In the genomic region with DNA sequence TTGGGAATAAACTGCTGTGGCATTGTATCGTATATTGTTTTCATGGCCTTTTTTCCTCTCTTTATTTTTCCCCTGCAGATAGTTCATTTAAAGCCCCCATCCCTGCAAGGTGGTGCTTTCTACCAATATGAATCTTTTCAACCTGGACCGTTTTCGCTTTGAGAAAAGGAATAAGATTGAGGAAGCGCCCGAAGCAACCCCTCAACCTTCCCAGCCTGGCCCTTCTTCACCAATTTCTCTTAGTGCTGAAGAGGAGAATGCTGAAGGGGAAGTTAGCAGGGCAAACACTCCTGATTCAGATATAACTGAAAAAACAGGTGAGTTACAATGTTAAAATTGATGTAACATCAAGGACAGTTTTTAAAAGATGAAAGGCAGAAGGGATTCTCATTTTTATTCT, we compare ENCODE assay signal across 8 cellular contexts. TPM values are rescaled to one million over a fixed set of nuclear protein-coding genes. Genes with fewer than 3 reads are reported as not detected.
A peak's percentile ranks its signal among the peaks of the same experiment; 100 is the strongest.
DNase-seq lines count a peak whose midpoint lies in the region; ATAC-seq and TF ChIP-seq lines count a peak whose summit lies in the region.

No MANE protein-coding gene starts in this region.

- H3K4me1 ChIP-seq in breast epithelium (no peaks in the 10 kb centered on the region), mononuclear cell (ENCODE audit: insufficient read depth, low read length) (peaks cover 11% of the 10 kb centered on the region)

- peak; percentile 8 for DNase-seq in AG20443 (ENCODE audit: low spot score)
- DNase-seq in KBM-7, result peak; percentile 49
- no peak for DNase-seq in breast epithelium (ENCODE audit: low spot score in 2 of 2)
- no peak for DNase-seq in NCI-H1930 (lab: John Stamatoyannopoulos, UW)

- H3K27me3 ChIP-seq in breast epithelium, result no peaks in the 10 kb centered on the region
- H3K27me3 ChIP-seq in mononuclear cell (ENCODE audit: insufficient read depth, low read length), result peaks cover 9% of the 10 kb centered on the region

- in situ Hi-C loops in KBM-7 (cut with MboI; ENCODE audit: low pct_unique_long_range_greater_than_20kb, low sequenced_read_pairs), result no loop called here

- TF ChIP-seq CTCF in breast epithelium (IDR thresholded peaks at IDR 0.05), result no peak

- no peak for TF ChIP-seq POLR2A in breast epithelium (IDR thresholded peaks at IDR 0.05)

- no peak for ATAC-seq in HG03108 (IDR thresholded peaks at IDR 0.05; ENCODE audit: unreplicated experiment)
- no peak for ATAC-seq in HG02973 (IDR thresholded peaks at IDR 0.05; ENCODE audit: unreplicated experiment)
- no peak for ATAC-seq in GM19328 (IDR thresholded peaks at IDR 0.05; ENCODE audit: unreplicated experiment)

- H3K9me3 ChIP-seq in breast epithelium, result no peaks in the 10 kb centered on the region
- H3K9me3 ChIP-seq in mononuclear cell (ENCODE audit: low read depth, low read length), result no peaks in the 10 kb centered on the region

- H3K4me3 ChIP-seq in breast epithelium, result peak overlapping the region; percentile 58 to 80 (median 78)
- peak overlapping the region; percentile 65 for H3K4me3 ChIP-seq in mononuclear cell (ENCODE audit: low read length)

- peak overlapping the region; percentile 82 to 89 for H3K27ac ChIP-seq in breast epithelium

- intact Hi-C loops in breast epithelium (cut with DNase I; ENCODE audit: low total_unique reads), result no loop called here

- H3K36me3 ChIP-seq in breast epithelium, result no peaks in the 10 kb centered on the region

RNA-seq across cellular contexts. Expression of a gene that starts 0.6 kb away (rescaled TPM):
- total RNA-seq in breast epithelium, result 10 to 100 TPM; 18.4 to 41.4 (median 32.1) TPM
- 14.7 TPM for total RNA-seq in mononuclear cell

Comparison
In these comparisons a context has a peak if more than half of its experiments do, and no peak if none do; other contexts are left out.
1. DNase-seq: peak in AG20443 (single experiment) and KBM-7 (single experiment); none in breast epithelium (0 of 2) and NCI-H1930 (0 of 2).